Comparison of ENCODE assay signal across 10 cellular contexts in the genomic region with DNA sequence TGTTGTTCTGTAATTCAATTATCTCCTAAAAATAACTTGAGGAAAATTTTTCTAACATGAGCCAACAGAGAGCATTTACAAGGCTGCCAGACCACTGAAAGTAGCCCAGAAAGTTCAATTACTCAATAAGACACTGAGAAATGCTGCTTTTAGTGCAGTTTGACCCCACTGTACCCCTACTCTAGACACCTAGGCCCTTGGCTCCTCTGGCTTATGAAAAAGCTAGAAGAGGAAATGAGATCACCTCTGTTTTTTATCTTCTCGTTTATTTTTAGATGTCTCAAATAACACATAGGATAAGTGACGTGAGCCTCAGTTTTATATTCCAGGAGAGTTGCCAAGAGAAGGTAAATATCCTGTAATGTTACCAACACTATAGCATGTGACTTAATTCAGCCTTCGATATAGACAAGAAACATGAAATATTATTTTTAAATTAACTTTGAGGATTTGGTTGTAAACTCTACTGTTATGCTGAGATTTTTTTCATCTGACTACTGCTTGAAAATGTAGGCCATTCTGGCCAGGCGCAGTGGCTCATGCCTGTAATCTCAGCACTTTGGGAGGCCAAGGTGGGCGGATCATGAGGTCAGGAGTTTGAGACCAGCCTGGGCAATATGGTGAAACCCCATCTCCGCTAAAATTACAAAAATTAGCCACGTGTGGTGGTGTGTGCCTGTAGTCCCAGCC. TPM values are rescaled to one million over a fixed set of nuclear protein-coding genes. Genes with fewer than 3 reads are reported as not detected.
A peak's percentile ranks its signal among the peaks of the same experiment; 100 is the strongest.
DNase-seq lines count a peak whose midpoint lies in the region; ATAC-seq lines count a peak whose summit lies in the region.
"Had no signal": no experiment of that assay in that cellular context is flagged by ENCODE, and none has a peak within 500 bp of the region (broad histone marks: within the 10 kb centered on the region; RNA-seq: fewer than 3 reads in every experiment).

No MANE protein-coding gene starts in this region.

- DNase-seq in ELR (ENCODE audit: low read depth), result peak; percentile 49
- DNase-seq in dedifferentiated amniotic fluid mesenchymal stem cell (ENCODE audit: extremely low spot score), result peak; percentile 34
- DNase-seq in NCI-H1092 (lab: John Stamatoyannopoulos, UW), result no peak
- DNase-seq in activated gamma-delta T cell treated with Interleukin-2 at 50 U/mL for 16 hours, result no peak
- no peak for DNase-seq in mesenteric fat pad (ENCODE audit: low spot score)
- DNase-seq in GOT3 (lab: John Stamatoyannopoulos, UW), result no peak

- ATAC-seq in GM19468 (IDR thresholded peaks at IDR 0.05; ENCODE audit: extremely low read depth, unreplicated experiment), result peak; percentile 48
- ATAC-seq in HG03439 (IDR thresholded peaks at IDR 0.05; ENCODE audit: unreplicated experiment), result peak; percentile 86

RNA-seq across cellular contexts. Expression of gene TNIP3, which starts 24.4 kb away (rescaled TPM):
- total RNA-seq in mesenteric fat pad, result 0.16 TPM
- total RNA-seq: SK-MEL-5, skeletal muscle tissue had no signal

Comparison
In these comparisons a context has a peak if more than half of its experiments do, and no peak if none do; other contexts are left out.
1. DNase-seq: peak in ELR (single experiment) and dedifferentiated amniotic fluid mesenchymal stem cell (single experiment); none in NCI-H1092 (single experiment), activated gamma-delta T cell treated with Interleukin-2 at 50 U/mL for 16 hours (single experiment), mesenteric fat pad (single experiment) and GOT3 (single experiment).